ENCODE assay signal across 13 cellular contexts in genomic region chr10:373015-373414, GRCh38.
DNase-seq lines count a peak whose midpoint lies in the region; ATAC-seq and TF ChIP-seq lines count a peak whose summit lies in the region.
"Had no signal": no experiment of that assay in that cellular context is flagged by ENCODE, and none has a peak within 500 bp of the region (broad histone marks: within the 10 kb centered on the region; RNA-seq: fewer than 3 reads in every experiment).

No MANE protein-coding gene starts in this region.

- H3K9me3 Mint-ChIP-seq in GM23338 (no peaks in the 10 kb centered on the region), natural killer cell (no peaks in the 10 kb centered on the region)

- ATAC-seq in GM23338 (no peak), natural killer cell (no peak), PC-3 (no peak)
- ATAC-seq: foreskin keratinocyte, psoas muscle had no signal

- peak; percentile 13 to 77 (median 50) for TF ChIP-seq EP300 in sigmoid colon (IDR thresholded peaks at IDR 0.05)

- H3K79me2 ChIP-seq in GM23338 (replicated peaks; ENCODE audit: insufficient read depth) = no peaks in the 10 kb centered on the region
- H3K79me2 ChIP-seq in PC-3 (ENCODE audit: low read length) = no peaks in the 10 kb centered on the region

- no peaks in the 10 kb centered on the region for H4K20me1 ChIP-seq in GM23338 (replicated peaks; ENCODE audit: insufficient read depth)
- no peaks in the 10 kb centered on the region for H4K20me1 ChIP-seq in PC-3 (ENCODE audit: low read length)

- H3K4me1 ChIP-seq in GM23338 (ENCODE audit: insufficient read depth) = no peaks in the 10 kb centered on the region
- peaks cover 0 to 80% (median 69%) of the 10 kb centered on the region in 4 donors for H3K4me1 ChIP-seq in sigmoid colon
- H3K4me1 ChIP-seq in PC-3 (ENCODE audit: insufficient read depth, low read length) = peaks cover 8% of the 10 kb centered on the region; the same call in 1 of the 2 replicates
- H3K4me1 ChIP-seq: foreskin keratinocyte, psoas muscle had no signal

- H3K27me3 Mint-ChIP-seq in GM23338 (ENCODE audit: insufficient read depth, low read depth, poor library complexity) = peaks cover 8% of the 10 kb centered on the region
- peaks cover 7 to 23% of the 10 kb centered on the region in 2 donors for H3K27me3 Mint-ChIP-seq in natural killer cell (ENCODE audit: low read depth in 2 of 2)

- no peak overlapping the region for H2AFZ ChIP-seq in GM23338
- H2AFZ ChIP-seq in PC-3 (ENCODE audit: low read length) = no peak overlapping the region

- no peak overlapping the region for H3K9ac ChIP-seq in PC-3 (ENCODE audit: low read length)

- no peak overlapping the region for H3K27ac ChIP-seq in GM23338 (ENCODE audit: low read depth)
- peak overlapping the region in 3 of 4 donors; percentile 70 to 91 (median 80) for H3K27ac ChIP-seq in sigmoid colon
- no peak overlapping the region for H3K27ac ChIP-seq in PC-3 (ENCODE audit: low read length)
- H3K27ac ChIP-seq: foreskin keratinocyte, left ventricle myocardium inferior, psoas muscle had no signal

- intact Hi-C loops in sigmoid colon (cut with DNase I) (loop anchor here (5.0 to 10.0 kb wide), 3 partner anchors 46 to 412 kb away; no protein-coding TSS in a partner anchor), natural killer cell (cut with micrococcal nuclease) (no loop called here), PC-3 (cut with micrococcal nuclease) (no loop called here)

- CTCF ChIA-PET in PC-3 (lab: Charles Lee) = no interaction called here

- TF ChIP-seq POLR2A in sigmoid colon (IDR thresholded peaks at IDR 0.05) = no peak

- H3K4me3 Mint-ChIP-seq in GM23338 (no peak overlapping the region), natural killer cell (no peak overlapping the region)

- TF ChIP-seq CTCF in GM23338 (conservative IDR thresholded peaks at IDR 0.05; ENCODE audit: low read depth in 2 of 2) (no peak), sigmoid colon (IDR thresholded peaks at IDR 0.05) (no peak), natural killer cell (IDR thresholded peaks at IDR 0.05) (no peak), PC-3 (conservative IDR thresholded peaks at IDR 0.05; ENCODE audit: low read depth, low read length) (no peak)

- H3F3A ChIP-seq in GM23338 (replicated peaks; ENCODE audit: low read depth) (no peaks in the 10 kb centered on the region), PC-3 (ENCODE audit: low read length, unreplicated experiment) (no peaks in the 10 kb centered on the region)

- H3K27ac Mint-ChIP-seq in GM23338 (peak overlapping the region; percentile 36; the same call in 1 of the 2 replicates), natural killer cell (no peak overlapping the region)
- H3K27ac Mint-ChIP-seq: activated T-helper 2 cell treated with anti-CD3 and anti-CD28 coated beads, Interferon-gamma antibody, Interleukin-2, Interleukin-4, amounts not matched to agents 10 μg/mL and 5 μg/mL and 100 μg/mL, durations not matched to agents 14 hours and 24 hours and 36 hours had no signal

- H3K36me3 ChIP-seq in GM23338 (ENCODE audit: insufficient read depth) = no peaks in the 10 kb centered on the region
- peaks cover 12 to 36% (median 15%) of the 10 kb centered on the region in 4 donors for H3K36me3 ChIP-seq in sigmoid colon
- no peaks in the 10 kb centered on the region for H3K36me3 ChIP-seq in PC-3 (ENCODE audit: low read depth, low read length)

- BruUV-seq in PC-3 (replicated peaks; lab: Mats Ljungman, UMichigan) = no TSS peak

- DNase-seq in GM23338 (ENCODE audit: low spot score) (no peak), astrocyte of the hippocampus (ENCODE audit: low read depth, low spot score) (peak; percentile 76), kidney tubule cell (ENCODE audit: low spot score) (peak; percentile 47), sigmoid colon (no peak), NCI-H2081 (lab: John Stamatoyannopoulos, UW) (no peak), natural killer cell (no peak), PC-3 (no peak), GF-D8 (lab: John Stamatoyannopoulos, UW) (no peak)
- DNase-seq: activated CD4-positive, alpha-beta T cell treated with anti-CD3 and anti-CD28 coated beads, Interleukin-2, amount 50 U/mL, for 1 hour; left ventricle myocardium inferior; psoas muscle had no signal

- POLR2A ChIA-PET in PC-3 (lab: Charles Lee; ENCODE audit: unreplicated experiment) = no interaction called here

- H3K27me3 ChIP-seq in GM23338 (ENCODE audit: insufficient read depth) (no peaks in the 10 kb centered on the region), sigmoid colon (no peaks in the 10 kb centered on the region), PC-3 (ENCODE audit: low read length) (no peaks in the 10 kb centered on the region)
- H3K27me3 ChIP-seq: foreskin keratinocyte had no signal

- no peaks in the 10 kb centered on the region for H3K9me2 ChIP-seq in GM23338 (ENCODE audit: insufficient read depth)
- H3K9me2 ChIP-seq in PC-3 (replicated peaks; ENCODE audit: low read length) = no peaks in the 10 kb centered on the region

- H3K4me1 Mint-ChIP-seq in GM23338 (peaks cover 11% of the 10 kb centered on the region), natural killer cell (peaks cover 11 to 12% of the 10 kb centered on the region in 2 donors)

- no peak overlapping the region for H3K4me2 ChIP-seq in GM23338
- no peak overlapping the region for H3K4me2 ChIP-seq in PC-3 (ENCODE audit: low read length)

- 82 to 88% methylated on average over 4 of the region's 4 CpGs for WGBS in sigmoid colon, 2 donors

- H3K36me3 Mint-ChIP-seq in GM23338 (ENCODE audit: low read depth) = peaks cover 4% of the 10 kb centered on the region
- H3K36me3 Mint-ChIP-seq in natural killer cell = no peaks in the 10 kb centered on the region

- no peak overlapping the region for H3K4me3 ChIP-seq in GM23338
- H3K4me3 ChIP-seq in sigmoid colon = peak overlapping the region in 1 of 4 donors; percentile 22
- H3K4me3 ChIP-seq in PC-3 (ENCODE audit: low read length) = no peak overlapping the region
- H3K4me3 ChIP-seq: left ventricle myocardium inferior, psoas muscle had no signal

- no peaks in the 10 kb centered on the region for H3K9me3 ChIP-seq in sigmoid colon
- no peaks in the 10 kb centered on the region for H3K9me3 ChIP-seq in PC-3 (ENCODE audit: low read length)
- H3K9me3 ChIP-seq: left ventricle myocardium inferior, psoas muscle had no signal

TF ChIP-seq in GM23338, 12 proteins besides CTCF, POLR2A, EP300 and RAD21:
- TF ChIP-seq ETS1 (IDR thresholded peaks at IDR 0.05) = no peak
- TF ChIP-seq CREB1 (CRISPR knock-in tag; IDR thresholded peaks at IDR 0.05; ENCODE audit: low read depth) = no peak
- no peak for TF ChIP-seq POLR2AphosphoS5 (IDR thresholded peaks at IDR 0.05; ENCODE audit: low read depth)
- no peak for TF ChIP-seq ZNF114 (CRISPR knock-in tag; IDR thresholded peaks at IDR 0.05)
- no peak for TF ChIP-seq EZH2 (IDR thresholded peaks at IDR 0.05; ENCODE audit: low read depth, unreplicated experiment)
- no peak for TF ChIP-seq EZH2phosphoT487 (IDR thresholded peaks at IDR 0.05; ENCODE audit: unreplicated experiment)
- no peak for TF ChIP-seq NANOG (IDR thresholded peaks at IDR 0.05; ENCODE audit: borderline replicate concordance)

Comparison
In these comparisons a context has a peak if more than half of its experiments do, and no peak if none do; other contexts are left out.
1. DNase-seq: peak in astrocyte of the hippocampus (single experiment) and kidney tubule cell (single experiment); none in GM23338 (single experiment), sigmoid colon (single experiment), NCI-H2081 (0 of 2), natural killer cell (single experiment), PC-3 (single experiment) and GF-D8 (single experiment).
2. H3K27ac ChIP-seq: peak in sigmoid colon (3 of 4); none in GM23338 (single experiment) and PC-3 (single experiment).